In the genomic region with DNA sequence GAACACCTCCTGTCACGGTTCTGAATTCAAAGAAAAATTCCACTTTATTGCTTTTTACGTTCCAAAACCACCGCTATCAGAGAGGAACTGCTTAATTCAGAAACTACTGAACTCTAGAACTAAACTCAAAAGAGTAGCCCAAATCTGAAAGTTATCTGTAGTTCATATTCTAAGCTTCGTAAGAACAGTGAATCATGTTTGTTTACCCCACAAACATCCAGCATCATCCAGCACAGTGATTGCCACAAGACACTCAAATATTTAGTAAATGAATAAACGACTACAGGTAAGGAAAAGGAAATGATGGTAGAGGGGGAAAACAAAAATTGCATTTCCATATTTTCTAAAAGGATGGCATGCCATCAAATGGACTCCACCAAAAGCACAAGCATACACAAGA, we compare ENCODE assay signal across 32 cellular contexts. TPM values are rescaled to one million over a fixed set of nuclear protein-coding genes. Genes with fewer than 3 reads are reported as not detected.
"Had no signal": no experiment of that assay in that cellular context is flagged by ENCODE, and none has a peak within 500 bp of the region (broad histone marks: within the 10 kb centered on the region; RNA-seq: fewer than 3 reads in every experiment).

No MANE protein-coding gene starts in this region.

- H3K27me3 Mint-ChIP-seq: activated CD4-positive, alpha-beta memory T cell treated with anti-CD3 and anti-CD28 coated beads for 36 hours; activated CD4-positive, alpha-beta T cell treated with anti-CD3 and anti-CD28 coated beads for 36 hours; activated CD4-positive, alpha-beta T cell treated with anti-CD3 and anti-CD28 coated beads, Interleukin-2, amount 10 ng/mL, durations not matched to agents 7 days and 5 days; activated naive CD4-positive, alpha-beta T cell treated with anti-CD3 and anti-CD28 coated beads, Interleukin-2, amount 10 ng/mL, durations not matched to agents 7 days and 5 days; activated naive CD8-positive, alpha-beta T cell; activated naive CD8-positive, alpha-beta T cell treated with anti-CD3 and anti-CD28 coated beads, Interleukin-2, amount 50 U/mL, for 24 hours; brain had no signal

- H3K4me3 ChIP-seq: PC-9 had no signal

- ATAC-seq: activated CD4-positive, alpha-beta T cell treated with anti-CD3 and anti-CD28 coated beads for 36 hours; activated naive CD8-positive, alpha-beta T cell treated with anti-CD3 and anti-CD28 coated beads, Interleukin-2, amount 50 U/mL, for 24 hours; activated T-cell treated with anti-CD3 and anti-CD28 coated beads, Interleukin-2, amount 50 U/mL, for 4 hours had no signal

- H3K27ac ChIP-seq: PC-9, WERI-Rb-1 had no signal

- H3K4me2 ChIP-seq: PC-9 had no signal

- H3K27ac Mint-ChIP-seq: activated CD4-positive, alpha-beta memory T cell treated with anti-CD3 and anti-CD28 coated beads for 36 hours; activated CD4-positive, alpha-beta T cell treated with anti-CD3 and anti-CD28 coated beads for 36 hours; activated CD4-positive, alpha-beta T cell treated with anti-CD3 and anti-CD28 coated beads, Interleukin-2, amount 10 ng/mL, durations not matched to agents 7 days and 5 days; activated naive CD4-positive, alpha-beta T cell treated with anti-CD3 and anti-CD28 coated beads, Interleukin-2, amount 10 ng/mL, durations not matched to agents 7 days and 5 days; activated naive CD8-positive, alpha-beta T cell; activated T-helper 1 cell treated with anti-CD3 and anti-CD28 coated beads, Interleukin-12 subunit alpha, Interleukin-12 subunit beta, Interleukin-2, Interleukin-4 antibody, amounts not matched to agents 30 ng/mL and 10 ng/mL and 1 ng/mL, durations not matched to agents 14 hours and 24 hours and 36 hours; brain had no signal

- H3K4me1 Mint-ChIP-seq: activated CD4-positive, alpha-beta T cell treated with anti-CD3 and anti-CD28 coated beads for 36 hours; activated naive CD4-positive, alpha-beta T cell treated with anti-CD3 and anti-CD28 coated beads, Interleukin-2, amount 10 ng/mL, durations not matched to agents 7 days and 5 days; brain had no signal

- H3K36me3 ChIP-seq: WERI-Rb-1 had no signal

- DNase-seq: activated CD4-positive, alpha-beta memory T cell treated with anti-CD3 and anti-CD28 coated beads for 36 hours; activated CD4-positive, alpha-beta T cell treated with anti-CD3 and anti-CD28 coated beads for 36 hours; activated CD4-positive, alpha-beta T cell treated with anti-CD3 and anti-CD28 coated beads, Interleukin-2, amount 10 ng/mL, durations not matched to agents 7 days and 5 days; activated CD8-positive, alpha-beta memory T cell treated with anti-CD3 and anti-CD28 coated beads, Interleukin-2, amount 50 U/mL, for 4 hours; activated effector memory CD4-positive, alpha-beta T cell treated with Interleukin-2 at 50 U/mL for 16 hours; activated naive CD4-positive, alpha-beta T cell treated with anti-CD3 and anti-CD28 coated beads, Interleukin-2, amount 10 ng/mL, durations not matched to agents 7 days and 5 days; activated naive CD8-positive, alpha-beta T cell treated with anti-CD3 and anti-CD28 coated beads, Interleukin-2, amount 50 U/mL, for 24 hours; activated T-cell treated with anti-CD3 and anti-CD28 coated beads for 4 hours; activated T-cell treated with anti-CD3 and anti-CD28 coated beads, Interleukin-2, amount 50 U/mL, for 4 hours; anterior cingulate cortex; caudate nucleus; cerebellar nuclear complex; Karpas-422; KBM-7; NCI-H1092; NCI-H1436 treated with DMSO at 0.1 percent for 48 hours; NCI-H2029; NCI-H2171; NCI-H2227 treated with DMSO at 0.1 percent for 48 hours; NCI-H446; NCI-H524; PC-9; Right ventricle myocardium superior; SW 1271; T-helper 1 cell; T-helper 2 cell; T-helper 9 cell; WERI-Rb-1 had no signal

- H3K9me3 Mint-ChIP-seq: activated CD4-positive, alpha-beta memory T cell treated with anti-CD3 and anti-CD28 coated beads for 36 hours; activated CD4-positive, alpha-beta T cell treated with anti-CD3 and anti-CD28 coated beads, Interleukin-2, amount 10 ng/mL, durations not matched to agents 7 days and 5 days; activated naive CD4-positive, alpha-beta T cell treated with anti-CD3 and anti-CD28 coated beads, Interleukin-2, amount 10 ng/mL, durations not matched to agents 7 days and 5 days; activated naive CD8-positive, alpha-beta T cell treated with anti-CD3 and anti-CD28 coated beads, Interleukin-2, amount 50 U/mL, for 24 hours; activated T-cell treated with anti-CD3 and anti-CD28 coated beads, Interleukin-2, amount 50 U/mL, for 4 hours; activated T-helper 1 cell treated with anti-CD3 and anti-CD28 coated beads, Interleukin-12 subunit alpha, Interleukin-12 subunit beta, Interleukin-2, Interleukin-4 antibody, amounts not matched to agents 30 ng/mL and 10 ng/mL and 1 ng/mL, durations not matched to agents 14 hours and 24 hours and 36 hours; brain had no signal

- H2AFZ ChIP-seq: PC-9 had no signal

- H3K4me3 Mint-ChIP-seq: activated CD4-positive, alpha-beta memory T cell treated with anti-CD3 and anti-CD28 coated beads for 36 hours; activated CD4-positive, alpha-beta T cell treated with anti-CD3 and anti-CD28 coated beads for 36 hours; activated CD4-positive, alpha-beta T cell treated with anti-CD3 and anti-CD28 coated beads, Interleukin-2, amount 10 ng/mL, durations not matched to agents 7 days and 5 days; activated naive CD4-positive, alpha-beta T cell treated with anti-CD3 and anti-CD28 coated beads, Interleukin-2, amount 10 ng/mL, durations not matched to agents 7 days and 5 days; activated naive CD8-positive, alpha-beta T cell; activated naive CD8-positive, alpha-beta T cell treated with anti-CD3 and anti-CD28 coated beads, Interleukin-2, amount 50 U/mL, for 24 hours; activated T-cell treated with anti-CD3 and anti-CD28 coated beads, Interleukin-2, amount 50 U/mL, for 4 hours; activated T-helper 1 cell treated with anti-CD3 and anti-CD28 coated beads, Interleukin-12 subunit alpha, Interleukin-12 subunit beta, Interleukin-2, Interleukin-4 antibody, amounts not matched to agents 30 ng/mL and 10 ng/mL and 1 ng/mL, durations not matched to agents 14 hours and 24 hours and 36 hours; brain had no signal

RNA-seq across cellular contexts. Expression of a gene that starts 38.9 kb away (rescaled TPM):
- total RNA-seq: activated CD4-positive, alpha-beta T cell treated with anti-CD3 and anti-CD28 coated beads, Interleukin-2, amount 10 ng/mL, durations not matched to agents 7 days and 5 days; OCI-LY7; Right ventricle myocardium superior had no signal
